In genomic region chr7:39854616-39855324, GRCh38 we compare ENCODE assay signal across 8 cellular contexts.
DNase-seq lines count a peak whose midpoint lies in the region; ATAC-seq, FAIRE-seq and TF ChIP-seq lines count a peak whose summit lies in the region.
"Not testable (repeated sequence)": the region's sequence is repeated elsewhere in the genome, so short reads cannot be mapped to it uniquely, and the experiment has no call there.

No MANE protein-coding gene starts in this region.

- peak overlapping the region; percentile 60 for H3K4me2 ChIP-seq in osteoblast (ENCODE audit: insufficient read depth, low read length)

- not testable (repeated sequence) for H2AFZ ChIP-seq in osteoblast (ENCODE audit: low read length)

- H3K27ac ChIP-seq in osteoblast (ENCODE audit: low read depth, low read length); transverse colon: not testable (repeated sequence)

- FAIRE-seq in GM12891 (lab: Jason Lieb, UNC) = peak; percentile 16

- H3K4me1 Mint-ChIP-seq in T-cell = peaks cover 9 to 15% (median 11%) of the 10 kb centered on the region in 3 donors

- not testable (repeated sequence) for H3K27ac Mint-ChIP-seq in T-cell

- not testable (repeated sequence) for H3K4me1 ChIP-seq in osteoblast (ENCODE audit: insufficient read depth, low read length); transverse colon

- TF ChIP-seq POLR2A in GM12891 (IDR thresholded peaks at IDR 0.05; ENCODE audit: low read depth, low read length); transverse colon (IDR thresholded peaks at IDR 0.05): not testable (repeated sequence)

- H3K4me3 Mint-ChIP-seq in T-cell = peak overlapping the region; percentile 50 to 80 (median 74)

- not testable (repeated sequence) for H3K36me3 Mint-ChIP-seq in T-cell

- not testable (repeated sequence) for H4K20me1 ChIP-seq in osteoblast (ENCODE audit: insufficient read depth, low read length)

- peaks cover 24 to 28% of the 10 kb centered on the region in 2 donors for H3K27me3 Mint-ChIP-seq in T-cell

- H3K9me3 ChIP-seq in osteoblast (ENCODE audit: low read depth, low read length); transverse colon: not testable (repeated sequence)

- 23 to 45% methylated on average over 6 to 36 of the region's 36 CpGs for WGBS in transverse colon (ENCODE audit: low coverage in 1 of 2), 2 donors

- DNase-seq in GM12891 (ENCODE audit: insufficient read length, low spot score); T-cell; astrocyte of the cerebellum (ENCODE audit: low read depth); Right ventricle myocardium superior; osteoblast (ENCODE audit: insufficient read length, low spot score, missing footprints); transverse colon: not testable (repeated sequence)

- peak; percentile 68 for ATAC-seq in GM21526 (IDR thresholded peaks at IDR 0.05; ENCODE audit: low FRiP score, unreplicated experiment)
- peak; percentile 73 for ATAC-seq in HG03139 (IDR thresholded peaks at IDR 0.05; ENCODE audit: unreplicated experiment)
- peak; percentile 85 to 100 (median 92) for ATAC-seq in T-cell (replicated peaks in 1 of 4)
- peak; percentile 73 for ATAC-seq in Right ventricle myocardium superior (ENCODE audit: poor library complexity)

- not testable (repeated sequence) for H3K9me3 Mint-ChIP-seq in T-cell

- intact Hi-C loops in Right ventricle myocardium superior (cut with DNase I); transverse colon (cut with DNase I; ENCODE audit: low total_unique reads): not testable (repeated sequence)

- H3K27me3 ChIP-seq in osteoblast (ENCODE audit: insufficient read depth, low read length) = peaks cover 13% of the 10 kb centered on the region
- not testable (repeated sequence) for H3K27me3 ChIP-seq in transverse colon

- peak overlapping the region; percentile 33 for H3K4me3 ChIP-seq in astrocyte of the cerebellum (ENCODE audit: low read depth, low read length)
- peak overlapping the region; percentile 58 for H3K4me3 ChIP-seq in osteoblast (ENCODE audit: insufficient read depth, low read length)
- H3K4me3 ChIP-seq in transverse colon = peak overlapping the region in 3 of 4 donors; percentile 22 to 41 (median 27)

- not testable (repeated sequence) for TF ChIP-seq EP300 in transverse colon (IDR thresholded peaks at IDR 0.05; ENCODE audit: low read depth)

- H3K79me2 ChIP-seq in osteoblast (ENCODE audit: insufficient read depth, low read length) = not testable (repeated sequence)

- not testable (repeated sequence) for H3K36me3 ChIP-seq in osteoblast (ENCODE audit: insufficient read depth, low read length); transverse colon

- in situ Hi-C loops in astrocyte of the cerebellum (cut with HindIII; ENCODE audit: low sequenced_read_pairs); transverse colon (cut with MboI; ENCODE audit: low pct_ligation_motif_present in 1 of 4, low pct_unique_long_range_greater_than_20kb in 1 of 4, low sequenced_read_pairs in 3 of 4): not testable (repeated sequence)

- POLR2A ChIA-PET in T-cell (lab: Charles Lee) = not testable (repeated sequence)

- TF ChIP-seq CTCF in astrocyte of the cerebellum (IDR thresholded peaks at IDR 0.05; ENCODE audit: low read depth, low read length, missing control alignments); osteoblast (IDR thresholded peaks at IDR 0.05; ENCODE audit: extremely low read depth, low read depth, low read length); transverse colon (IDR thresholded peaks at IDR 0.05): not testable (repeated sequence)

- CTCF ChIA-PET in T-cell (lab: Charles Lee) = not testable (repeated sequence)
